Comparison of ENCODE assay signal across 14 cellular contexts in the genomic region with DNA sequence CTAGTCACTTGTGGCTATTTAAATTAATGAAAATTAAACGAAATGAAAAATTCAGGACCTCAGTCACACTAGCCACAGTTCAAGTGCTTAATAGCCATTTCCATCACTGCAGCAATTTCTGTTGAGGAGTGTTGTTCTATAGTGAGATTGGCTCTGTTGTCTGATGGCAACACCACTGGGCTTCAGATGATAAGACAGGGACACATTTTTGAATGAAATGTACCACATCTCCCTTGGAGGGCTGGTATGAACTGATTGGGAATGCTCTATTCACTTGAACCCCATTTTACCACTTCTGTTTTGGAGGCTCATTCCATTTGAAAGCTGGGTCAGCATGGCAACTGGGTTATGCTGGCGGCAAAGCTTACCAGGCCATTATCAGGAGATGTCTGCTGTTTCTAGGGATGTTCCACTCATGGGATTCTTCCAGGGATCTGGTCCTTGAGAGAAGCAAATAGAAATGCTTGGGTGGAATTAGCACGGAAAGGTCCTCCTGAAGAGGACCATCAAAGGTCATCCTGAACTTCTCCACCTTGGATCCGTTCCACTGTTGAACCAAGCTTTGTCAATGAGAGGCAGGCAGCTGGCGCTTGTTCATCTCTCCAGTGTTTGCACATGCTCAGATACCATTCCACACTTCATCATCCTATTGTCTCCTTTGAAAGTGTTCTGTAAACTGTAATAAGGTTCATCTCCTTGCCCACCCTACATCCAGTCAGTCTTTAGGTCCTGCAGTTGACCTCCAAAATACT. TPM values are rescaled to one million over a fixed set of nuclear protein-coding genes. Genes with fewer than 3 reads are reported as not detected.
A peak's percentile ranks its signal among the peaks of the same experiment; 100 is the strongest.
DNase-seq lines count a peak whose midpoint lies in the region; ATAC-seq, FAIRE-seq and TF ChIP-seq lines count a peak whose summit lies in the region.
"Had no signal": no experiment of that assay in that cellular context is flagged by ENCODE, and none has a peak within 500 bp of the region (broad histone marks: within the 10 kb centered on the region; RNA-seq: fewer than 3 reads in every experiment).

No MANE protein-coding gene starts in this region.

- H3K27ac Mint-ChIP-seq in CD4-positive, alpha-beta memory T cell, result no peak overlapping the region
- H3K27ac Mint-ChIP-seq: activated CD8-positive, alpha-beta T cell treated with anti-CD3 and anti-CD28 coated beads for 36 hours; H9 had no signal

- peaks cover 31% of the 10 kb centered on the region for H3K9me1 ChIP-seq in IMR-90 (ENCODE audit: insufficient read depth, low read length)

- H2BK20ac ChIP-seq in IMR-90 (ENCODE audit: low read depth, low read length), result no peak overlapping the region

- H3K36me3 ChIP-seq in IMR-90 (ENCODE audit: control insufficient read depth, insufficient read depth, low read length) (no peaks in the 10 kb centered on the region), right lobe of liver (no peaks in the 10 kb centered on the region)
- no peaks in the 10 kb centered on the region for H3K36me3 ChIP-seq in CD4-positive, alpha-beta memory T cell (ENCODE audit: insufficient read depth, low read length)
- H3K36me3 ChIP-seq: upper lobe of right lung had no signal

- TF ChIP-seq CTCF in A549 (IDR thresholded peaks at IDR 0.05) (no peak), IMR-90 (conservative IDR thresholded peaks at IDR 0.05; ENCODE audit: low read depth, low read length) (no peak), right lobe of liver (IDR thresholded peaks at IDR 0.05) (no peak)

- no peak for TF ChIP-seq EP300 in A549 (IDR thresholded peaks at IDR 0.05)

- H4K8ac ChIP-seq in IMR-90 (ENCODE audit: low read depth in 2 of 2, low read length in 2 of 2), result 0 out of 4 replicates have a peak overlapping the region, but pooled peaks of 1 of the 2 experiments have one; percentile 29

- 0 out of 3 replicates have a peak overlapping the region, but pooled peaks have one; percentile 16 for H2BK15ac ChIP-seq in IMR-90 (ENCODE audit: low read depth, low read length)

- dilution Hi-C loops in IMR-90 (cut with HindIII; ENCODE audit: low sequenced_read_pairs, unreplicated experiment), result no loop called here

- CTCF ChIA-PET in A549 (lab: Yijun Ruan, JAX) (interaction anchor here (1.5 kb wide), 1 partner anchor 11 kb away, joined by 3 read pairs; no protein-coding TSS in a partner anchor), IMR-90 (lab: Yijun Ruan, JAX) (interaction anchor here (1.4 kb wide), 1 partner anchor 19 kb away, joined by 3 read pairs; no protein-coding TSS in a partner anchor)
- CTCF ChIA-PET in CD4-positive, alpha-beta memory T cell (lab: Charles Lee; ENCODE audit: partially characterized antibody), result interaction anchor here (2.0 to 3.1 kb wide), 2 partner anchors 9 to 13 kb away, joined by 6 to 10 read pairs; no protein-coding TSS in a partner anchor

- peak overlapping the region; percentile 62 for H3K23ac ChIP-seq in IMR-90 (ENCODE audit: low read depth, low read length)

- H3K4me2 ChIP-seq in A549 (peak overlapping the region; percentile 36), IMR-90 (ENCODE audit: low read depth, low read length) (peak overlapping the region; percentile 54; the same call in 1 of the 2 replicates)

- H3K27me3 Mint-ChIP-seq in CD4-positive, alpha-beta memory T cell, result peaks cover 16 to 42% of the 10 kb centered on the region in 2 donors

- 85% methylated on average over 4 of the region's 5 CpGs for WGBS in A549 (ENCODE audit: missing lambda C conversion rate)
- no CpG with 5 or more reads among the region's 5 CpGs for WGBS in IMR-90 (ENCODE audit: extremely low coverage in 2 of 2, insufficient read length in 1 of 2), 2 experiments
- 35% methylated on average over 4 of the region's 5 CpGs for WGBS in right lobe of liver (ENCODE audit: insufficient coverage, low coverage, low lambda C conversion rate, missing lambda C conversion rate)

- H2BK120ac ChIP-seq in IMR-90 (ENCODE audit: low read depth, low read length), result no peak overlapping the region

- H4K91ac ChIP-seq in IMR-90 (ENCODE audit: insufficient read depth, low read depth, low read length), result no peak overlapping the region

- H3K9me3 ChIP-seq in A549 (no peaks in the 10 kb centered on the region), IMR-90 (ENCODE audit: control insufficient read depth, insufficient read depth, low read length) (no peaks in the 10 kb centered on the region), right lobe of liver (no peaks in the 10 kb centered on the region)
- no peaks in the 10 kb centered on the region for H3K9me3 ChIP-seq in CD4-positive, alpha-beta memory T cell (ENCODE audit: control insufficient read depth in 1 of 2, low read length in 2 of 2)
- H3K9me3 ChIP-seq: upper lobe of right lung had no signal

- TF ChIP-seq POLR2A in A549 (IDR thresholded peaks at IDR 0.05; ENCODE audit: low read length) (no peak), IMR-90 (IDR thresholded peaks at IDR 0.05; ENCODE audit: low read depth, low read length) (no peak), right lobe of liver (IDR thresholded peaks at IDR 0.05) (no peak)

- no peak for ATAC-seq in A549
- no peak for ATAC-seq in IMR-90 (ENCODE audit: low read depth)
- peak; percentile 74 to 98 (median 86) for ATAC-seq in right lobe of liver
- ATAC-seq: activated CD8-positive, alpha-beta T cell treated with anti-CD3 and anti-CD28 coated beads for 36 hours had no signal

- H3K4me1 Mint-ChIP-seq in CD4-positive, alpha-beta memory T cell, result peaks cover 4 to 6% (median 6%) of the 10 kb centered on the region in 4 donors

- peak overlapping the region; percentile 34 for H3K14ac ChIP-seq in IMR-90 (replicated peaks; ENCODE audit: low read depth, low read length)

- POLR2A ChIA-PET in A549 (lab: Yijun Ruan, JAX) (no interaction called here), IMR-90 (lab: Charles Lee; ENCODE audit: unreplicated experiment) (no interaction called here)
- POLR2A ChIA-PET in CD4-positive, alpha-beta memory T cell (lab: Charles Lee; ENCODE audit: partially characterized antibody), result no interaction called here

- TF ChIP-seq RAD21 in A549 (conservative IDR thresholded peaks at IDR 0.05 in 1 of 2, IDR thresholded peaks at IDR 0.05 in 1 of 2) (no peak), IMR-90 (IDR thresholded peaks at IDR 0.05; ENCODE audit: low read length) (no peak)

- H2AK5ac ChIP-seq in IMR-90 (ENCODE audit: low read depth, low read length), result peak overlapping the region; percentile 57

- peaks cover 59% of the 10 kb centered on the region for H4K20me1 ChIP-seq in IMR-90 (ENCODE audit: insufficient read depth, low read length)

- FAIRE-seq in A549 (lab: Jason Lieb, UNC), result no peak

- H2AK9ac ChIP-seq in IMR-90 (replicated peaks; ENCODE audit: low read depth, low read length, poor library complexity), result no peak overlapping the region

- DNase-seq in A549 (ENCODE audit: low read depth in 1 of 2, low spot score in 1 of 2) (no peak), IMR-90 (no peak), SHP77 (lab: John Stamatoyannopoulos, UW) (peak; percentile 57 to 61), right lobe of liver (peak; percentile 37 to 74 (median 68)), HuH-7 (ENCODE audit: low spot score) (no peak), glomerular visceral epithelial cell (ENCODE audit: extremely low spot score) (no peak), EL (no peak)
- DNase-seq in CD4-positive, alpha-beta memory T cell, result no peak
- DNase-seq: activated CD8-positive, alpha-beta T cell treated with anti-CD3 and anti-CD28 coated beads for 36 hours; activated effector memory CD4-positive, alpha-beta T cell treated with anti-CD3 and anti-CD28 coated beads, Interleukin-2, amount 50 U/mL, for 16 hours; DND-41; H9; NCI-H1694 treated with DMSO at 0.1 percent for 48 hours; upper lobe of right lung had no signal

- H4K5ac ChIP-seq in IMR-90 (ENCODE audit: low read depth, low read length), result no peak overlapping the region

- H3K27me3 ChIP-seq in IMR-90 (ENCODE audit: control insufficient read depth, insufficient read depth, low read length) (no peaks in the 10 kb centered on the region), right lobe of liver (no peaks in the 10 kb centered on the region)
- peaks cover 4% of the 10 kb centered on the region for H3K27me3 ChIP-seq in CD4-positive, alpha-beta memory T cell (ENCODE audit: insufficient read depth, low read length)
- H3K27me3 ChIP-seq: upper lobe of right lung had no signal

- H3K9me3 Mint-ChIP-seq in CD4-positive, alpha-beta memory T cell, result peaks cover 0 to under 1% (median 0%) of the 10 kb centered on the region in 8 donors
- H3K9me3 Mint-ChIP-seq: activated CD8-positive, alpha-beta T cell treated with anti-CD3 and anti-CD28 coated beads for 36 hours had no signal

- no peak overlapping the region for H3K4me3 Mint-ChIP-seq in CD4-positive, alpha-beta memory T cell
- H3K4me3 Mint-ChIP-seq: activated CD8-positive, alpha-beta T cell treated with anti-CD3 and anti-CD28 coated beads for 36 hours; H9 had no signal

- no peak overlapping the region; the same call in 1 of the 2 replicates for H3K18ac ChIP-seq in IMR-90 (ENCODE audit: low read depth, low read length)

- no peak overlapping the region for H3K9ac ChIP-seq in IMR-90 (ENCODE audit: low read depth, low read length)

- BruUV-seq in IMR-90 (replicated peaks; lab: Mats Ljungman, UMichigan), result no TSS peak

- no peaks in the 10 kb centered on the region for H3K36me3 Mint-ChIP-seq in CD4-positive, alpha-beta memory T cell

- H3K27ac ChIP-seq in A549 (no peak overlapping the region), IMR-90 (ENCODE audit: insufficient read depth, low read length) (no peak overlapping the region), right lobe of liver (no peak overlapping the region)
- H3K27ac ChIP-seq in CD4-positive, alpha-beta memory T cell (ENCODE audit: low read depth, low read length), result no peak overlapping the region
- H3K27ac ChIP-seq: upper lobe of right lung had no signal

- in situ Hi-C loops in IMR-90 (cut with MboI; ENCODE audit: low sequenced_read_pairs), result no loop called here

- H2AFZ ChIP-seq in IMR-90 (replicated peaks; ENCODE audit: low read length, poor library complexity), result no peak overlapping the region

- no peak overlapping the region for H2BK5ac ChIP-seq in IMR-90 (ENCODE audit: low read depth, low read length, poor library complexity, severe bottlenecking)

- H3K4me3 ChIP-seq in A549 (no peak overlapping the region), IMR-90 (ENCODE audit: insufficient read depth, low read depth, low read length) (no peak overlapping the region), right lobe of liver (no peak overlapping the region)
- H3K4me3 ChIP-seq in CD4-positive, alpha-beta memory T cell (ENCODE audit: low read length in 2 of 2), result no peak overlapping the region
- H3K4me3 ChIP-seq: upper lobe of right lung had no signal

- peak overlapping the region; percentile 40; the same call in 1 of the 2 replicates for H3K4ac ChIP-seq in IMR-90 (ENCODE audit: low read depth, low read length)

- H3K79me1 ChIP-seq in IMR-90 (ENCODE audit: low read depth in 1 of 2, low read length in 2 of 2), result peaks cover 25 to 72% of the 10 kb centered on the region in 2 experiments

- H3K4me1 ChIP-seq in A549 (peaks cover 20% of the 10 kb centered on the region), IMR-90 (ENCODE audit: control insufficient read depth, insufficient read depth, low read length) (peaks cover 19% of the 10 kb centered on the region), right lobe of liver (peaks cover 0 to 14% (median under 1%) of the 10 kb centered on the region in 4 donors)
- H3K4me1 ChIP-seq in CD4-positive, alpha-beta memory T cell (ENCODE audit: insufficient read depth, low read length), result no peaks in the 10 kb centered on the region

- intact Hi-C loops in IMR-90 (cut with micrococcal nuclease) (no loop called here), right lobe of liver (cut with DNase I) (no loop called here)
- intact Hi-C loops in CD4-positive, alpha-beta memory T cell (cut with micrococcal nuclease), result no loop called here

- no peak overlapping the region for H3K56ac ChIP-seq in IMR-90 (ENCODE audit: extremely low read depth, insufficient read depth, low read length)

RNA-seq across cellular contexts. Expression of a gene that starts 7.6 kb away (rescaled TPM):
- polyA plus RNA-seq in A549 (2011; rRNA removed) (12.2 TPM in 2 replicates), A549 (2017; fragmentation: RNase III; extraction: RNeasy Plus Mini Kit Qiagen cat#74134 plus additional on column Dnase treatment) (3.4 to 4.0 TPM (median 3.9 TPM) in 3 replicates), IMR-90 (2012; rRNA removed) (18.4 and 18.6 TPM in 2 replicates)
- polyA plus RNA-seq in A549 (2012; cell fraction: cytosol; rRNA removed), result 2.8 and 3.1 TPM in 2 replicates
- polyA plus RNA-seq in A549 (2012; cell fraction: nucleus; rRNA removed), result 4.4 and 5.1 TPM in 2 replicates
- 21.9 and 24.8 TPM in 2 replicates for polyA minus RNA-seq in A549 (2011; rRNA and poly(A)+ RNA removed)
- total RNA-seq in IMR-90 (2012; rRNA removed) (49.5 and 58.6 TPM in 2 replicates), right lobe of liver (10 to 100 TPM in 4 of 6 experiments, 1 to 10 TPM in 2; 7.4 to 43.8 (median 17.3) TPM)
- 7.3 and 11.0 TPM in 2 replicates for polyA plus RNA-seq in IMR-90 (2012; cell fraction: cytosol; rRNA removed)
- polyA plus RNA-seq in IMR-90 (2012; cell fraction: nucleus; rRNA removed; ENCODE audit: low replicate concordance), result 12.2 and 20.9 TPM in 2 replicates
- total RNA-seq in CD4-positive, alpha-beta memory T cell, result under 1 TPM; 0.06 to 0.09 TPM
- under 1 TPM in 1 of 2 donors, not detected in 1; 0.07 TPM for polyA plus RNA-seq in CD4-positive, alpha-beta memory T cell

Comparison
In these comparisons a context has a peak if more than half of its experiments do, and no peak if none do; other contexts are left out.
1. ATAC-seq: peak in right lobe of liver (4 of 4); none in A549 (0 of 2) and IMR-90 (single experiment).
2. DNase-seq: peak in SHP77 (2 of 2) and right lobe of liver (3 of 3); none in A549 (0 of 2), IMR-90 (single experiment), CD4-positive, alpha-beta memory T cell (0 of 5), HuH-7 (single experiment), glomerular visceral epithelial cell (single experiment) and EL (single experiment).
3. RNA of a gene that starts 7.6 kb away (total RNA-seq): 49.5 to 58.6 TPM in IMR-90 and 7.4 to 43.8 TPM in right lobe of liver; 0.06 to 0.09 TPM in CD4-positive, alpha-beta memory T cell; every median in the first group is over 4 times any median in the second.